Comparison of ENCODE assay signal across 9 cellular contexts in the genomic region with DNA sequence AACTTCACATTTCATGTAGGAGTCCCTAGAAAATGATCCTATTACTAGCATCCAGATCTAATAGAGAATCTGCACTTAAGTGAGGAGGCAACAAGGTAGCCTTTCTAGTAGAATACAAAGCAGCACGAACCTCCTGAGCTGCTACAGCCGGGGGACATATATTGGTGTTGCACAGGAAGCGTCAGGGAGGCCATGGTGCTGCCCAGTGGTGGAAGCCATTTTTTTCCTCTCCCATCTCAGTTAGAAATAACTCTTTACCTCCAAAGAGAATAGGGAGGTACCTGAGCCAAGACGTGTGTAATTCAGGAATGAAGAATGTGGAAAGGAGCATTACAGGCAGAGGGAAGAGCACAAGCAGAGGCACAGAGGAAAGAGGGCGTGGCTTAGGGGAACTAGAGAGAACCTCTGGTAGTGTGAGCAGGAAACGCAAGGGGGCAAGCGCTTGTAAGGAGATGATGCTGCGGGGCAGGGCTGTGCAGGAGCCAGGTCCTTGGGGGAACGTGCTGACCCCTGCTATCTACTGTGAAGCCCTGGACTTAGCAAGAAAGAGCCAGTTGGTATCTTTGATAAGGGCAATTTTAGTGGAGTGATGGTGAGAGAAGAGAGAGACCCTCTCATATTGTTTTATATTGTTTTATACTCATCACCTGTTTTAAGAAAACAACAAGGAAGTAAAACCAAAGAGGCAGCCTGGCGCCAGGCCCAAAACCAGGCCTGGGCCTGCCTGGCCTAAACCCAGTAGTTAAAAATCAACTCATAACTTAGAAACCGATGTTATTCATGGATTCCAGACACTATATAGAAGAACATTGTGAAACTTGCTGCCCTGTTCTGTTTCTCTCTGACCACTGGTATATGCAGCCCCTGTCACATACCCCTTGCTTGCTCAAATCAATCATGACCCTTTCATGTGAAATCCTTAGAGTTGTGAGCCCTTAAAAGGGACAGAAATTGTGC. TPM values are rescaled to one million over a fixed set of nuclear protein-coding genes. Genes with fewer than 3 reads are reported as not detected.
A peak's percentile ranks its signal among the peaks of the same experiment; 100 is the strongest.
DNase-seq lines count a peak whose midpoint lies in the region; ATAC-seq, FAIRE-seq and TF ChIP-seq lines count a peak whose summit lies in the region.
"Had no signal": no experiment of that assay in that cellular context is flagged by ENCODE, and none has a peak within 500 bp of the region (broad histone marks: within the 10 kb centered on the region; RNA-seq: fewer than 3 reads in every experiment).

No MANE protein-coding gene starts in this region.

- no peaks in the 10 kb centered on the region for H3K4me1 ChIP-seq in HEK293 (ENCODE audit: control insufficient read depth, insufficient read depth, low read length)
- H3K4me1 ChIP-seq in thyroid gland, result peaks cover 15 to 18% of the 10 kb centered on the region in 2 donors

- TF ChIP-seq POLR2A in thyroid gland (IDR thresholded peaks at IDR 0.05), result no peak

- TF ChIP-seq CTCF in HEK293 (tag by site-specific recombination; IDR thresholded peaks at IDR 0.05), result no peak
- peak; percentile 67 for TF ChIP-seq CTCF in bronchial epithelial cell (IDR thresholded peaks at IDR 0.05; ENCODE audit: insufficient read depth, low read length, severe bottlenecking)
- TF ChIP-seq CTCF in thyroid gland (IDR thresholded peaks at IDR 0.05), result no peak

- CTCF ChIA-PET in HEK293 (lab: Yijun Ruan, JAX), result interaction anchor here (0.6 to 0.7 kb wide), 3 partner anchors 46 to 1169 kb away, joined by 3 read pairs; no protein-coding TSS in a partner anchor

- POLR2A ChIA-PET in HEK293 (lab: Yijun Ruan, JAX), result no interaction called here

- no peaks in the 10 kb centered on the region for H3K36me3 ChIP-seq in HEK293 (ENCODE audit: control insufficient read depth in 2 of 2, insufficient read depth in 1 of 2, low read length in 2 of 2)
- H3K36me3 ChIP-seq in bronchial epithelial cell (ENCODE audit: control insufficient read depth, insufficient read depth, low read length), result no peaks in the 10 kb centered on the region
- no peaks in the 10 kb centered on the region for H3K36me3 ChIP-seq in thyroid gland

- no peaks in the 10 kb centered on the region for H3K9me3 ChIP-seq in HEK293 (ENCODE audit: control insufficient read depth, insufficient read depth, low read depth, low read length)
- no peaks in the 10 kb centered on the region for H3K9me3 ChIP-seq in thyroid gland

- WGBS in thyroid gland, 2 donors, result 89 to 92% methylated on average over 11 of the region's 11 CpGs

- ATAC-seq in GM19328 (IDR thresholded peaks at IDR 0.05; ENCODE audit: unreplicated experiment) (no peak), HG02938 (IDR thresholded peaks at IDR 0.05; ENCODE audit: unreplicated experiment) (no peak)

- DNase-seq in T-helper 22 cell (ENCODE audit: low read depth), result peak; percentile 17
- DNase-seq in bronchial epithelial cell (ENCODE audit: low read depth), result peak; percentile 72
- DNase-seq in stimulated activated CD4-positive, alpha-beta T cell treated with anti-CD3 and anti-CD28 coated beads, Interleukin-15, amount 100 ng/mL, for 48 hours (ENCODE audit: low read depth in 2 of 2), result peak; percentile 37 to 44
- no peak for DNase-seq in thyroid gland
- no peak for DNase-seq in NCI-H1105 treated with DMSO at 0.1 percent for 48 hours (lab: John Stamatoyannopoulos, UW)

- FAIRE-seq in bronchial epithelial cell (lab: Jason Lieb, UNC), result no peak

- intact Hi-C loops in thyroid gland (cut with DNase I), result no loop called here

- H3K27me3 ChIP-seq in bronchial epithelial cell (ENCODE audit: control insufficient read depth, insufficient read depth, low read length), result no peaks in the 10 kb centered on the region
- H3K27me3 ChIP-seq in thyroid gland, result peaks cover 5% of the 10 kb centered on the region

- H3K4me3 ChIP-seq in HEK293 (ENCODE audit: low read depth, low read length) (no peak overlapping the region), bronchial epithelial cell (ENCODE audit: low read depth, low read length) (no peak overlapping the region), thyroid gland (replicated peaks in 1 of 3) (no peak overlapping the region)
- H3K4me3 ChIP-seq: coronary artery had no signal

- H3K27ac ChIP-seq in HEK293 (ENCODE audit: extremely low read depth, low read depth, low read length) (no peak overlapping the region), thyroid gland (no peak overlapping the region)
- H3K27ac ChIP-seq: coronary artery had no signal

TF ChIP-seq in HEK293, 187 proteins besides CTCF, POLR2A, EP300 and RAD21:
- TF ChIP-seq OVOL3 (tag by site-specific recombination; IDR thresholded peaks at IDR 0.05) (no peak), YY2 (tag by site-specific recombination; IDR thresholded peaks at IDR 0.05) (peak; percentile 83)
- TF ChIP-seq, protein P1, sequence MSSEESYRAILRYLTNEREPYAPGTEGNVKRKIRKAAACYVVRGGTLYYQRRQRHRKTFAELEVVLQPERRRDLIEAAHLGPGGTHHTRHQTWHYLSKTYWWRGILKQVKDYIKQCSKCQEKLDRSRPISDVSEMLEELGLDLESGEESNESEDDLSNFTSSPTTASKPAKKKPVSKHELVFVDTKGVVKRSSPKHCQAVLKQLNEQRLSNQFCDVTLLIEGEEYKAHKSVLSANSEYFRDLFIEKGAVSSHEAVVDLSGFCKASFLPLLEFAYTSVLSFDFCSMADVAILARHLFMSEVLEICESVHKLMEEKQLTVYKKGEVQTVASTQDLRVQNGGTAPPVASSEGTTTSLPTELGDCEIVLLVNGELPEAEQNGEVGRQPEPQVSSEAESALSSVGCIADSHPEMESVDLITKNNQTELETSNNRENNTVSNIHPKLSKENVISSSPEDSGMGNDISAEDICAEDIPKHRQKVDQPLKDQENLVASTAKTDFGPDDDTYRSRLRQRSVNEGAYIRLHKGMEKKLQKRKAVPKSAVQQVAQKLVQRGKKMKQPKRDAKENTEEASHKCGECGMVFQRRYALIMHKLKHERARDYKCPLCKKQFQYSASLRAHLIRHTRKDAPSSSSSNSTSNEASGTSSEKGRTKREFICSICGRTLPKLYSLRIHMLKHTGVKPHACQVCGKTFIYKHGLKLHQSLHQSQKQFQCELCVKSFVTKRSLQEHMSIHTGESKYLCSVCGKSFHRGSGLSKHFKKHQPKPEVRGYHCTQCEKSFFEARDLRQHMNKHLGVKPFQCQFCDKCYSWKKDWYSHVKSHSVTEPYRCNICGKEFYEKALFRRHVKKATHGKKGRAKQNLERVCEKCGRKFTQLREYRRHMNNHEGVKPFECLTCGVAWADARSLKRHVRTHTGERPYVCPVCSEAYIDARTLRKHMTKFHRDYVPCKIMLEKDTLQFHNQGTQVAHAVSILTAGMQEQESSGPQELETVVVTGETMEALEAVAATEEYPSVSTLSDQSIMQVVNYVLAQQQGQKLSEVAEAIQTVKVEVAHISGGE (tag by site-specific recombination; conservative IDR thresholded peaks at IDR 0.05; ENCODE audit: low read depth), result peak; percentile 90

RNA-seq across cellular contexts. Expression of a gene that starts 50.0 kb away (rescaled TPM):
- total RNA-seq in bronchial epithelial cell, result 15.3 and 16.0 TPM in 2 replicates
- 10 to 100 TPM; 10.6 to 25.4 (median 12.9) TPM for total RNA-seq in thyroid gland

Comparison
In these comparisons a context has a peak if more than half of its experiments do, and no peak if none do; other contexts are left out.
1. DNase-seq: peak in T-helper 22 cell (single experiment), bronchial epithelial cell (single experiment) and stimulated activated CD4-positive, alpha-beta T cell treated with anti-CD3 and anti-CD28 coated beads, Interleukin-15, amount 100 ng/mL, for 48 hours (2 of 2); none in thyroid gland (0 of 2) and NCI-H1105 treated with DMSO at 0.1 percent for 48 hours (single experiment).